9 cellular contexts compared by ENCODE assay signal in genomic region chr16:30053376-30054015, GRCh38. TPM values are rescaled to one million over a fixed set of nuclear protein-coding genes. Genes with fewer than 3 reads are reported as not detected.
DNase-seq lines count a peak whose midpoint lies in the region; ATAC-seq and TF ChIP-seq lines count a peak whose summit lies in the region.
"Had no signal": no experiment of that assay in that cellular context is flagged by ENCODE, and none has a peak within 500 bp of the region (broad histone marks: within the 10 kb centered on the region; RNA-seq: fewer than 3 reads in every experiment).

No MANE protein-coding gene starts in this region.

- peaks cover 15% of the 10 kb centered on the region for H3K4me1 ChIP-seq in neural progenitor cell

- H2AFZ ChIP-seq in neural progenitor cell (replicated peaks) = peak overlapping the region; percentile 71

- H3K36me3 ChIP-seq in neural progenitor cell = no peaks in the 10 kb centered on the region

- TF ChIP-seq CTCF in 22Rv1 (IDR thresholded peaks at IDR 0.05) = no peak
- no peak for TF ChIP-seq CTCF in neural progenitor cell (IDR thresholded peaks at IDR 0.05)

- no peaks in the 10 kb centered on the region for H3K9me3 Mint-ChIP-seq in neural progenitor cell

- peaks cover 9% of the 10 kb centered on the region for H3K27me3 Mint-ChIP-seq in neural progenitor cell (ENCODE audit: insufficient read depth, low read depth)

- H3K9ac ChIP-seq in neural progenitor cell = peak overlapping the region; percentile 7

- peak overlapping the region; percentile 89 for H3K4me2 ChIP-seq in neural progenitor cell

- peak; percentile 6 for ATAC-seq in GM18909 (IDR thresholded peaks at IDR 0.05; ENCODE audit: poor library complexity, unreplicated experiment)

- peak overlapping the region; percentile 66 for H3K27ac Mint-ChIP-seq in neural progenitor cell

- peaks cover 3% of the 10 kb centered on the region for H3K36me3 Mint-ChIP-seq in neural progenitor cell

- peaks cover 43% of the 10 kb centered on the region for H3F3A ChIP-seq in neural progenitor cell (ENCODE audit: low read depth)

- peak overlapping the region; percentile 72 for H3K4me3 ChIP-seq in neural progenitor cell

- H3K9me3 ChIP-seq in neural progenitor cell (ENCODE audit: low read depth) = no peaks in the 10 kb centered on the region

- no peaks in the 10 kb centered on the region for H3K27me3 ChIP-seq in neural progenitor cell

- H3K4me1 Mint-ChIP-seq in neural progenitor cell = peaks cover 40% of the 10 kb centered on the region

- DNase-seq in RPMI7951 (ENCODE audit: low read depth) = peak; percentile 88
- DNase-seq in epithelial cell of prostate (ENCODE audit: low read depth, low spot score) = no peak
- no peak for DNase-seq in neural progenitor cell (ENCODE audit: low spot score)
- DNase-seq in NCI-H82 treated with DMSO at 0.1 percent for 48 hours (lab: John Stamatoyannopoulos, UW; ENCODE audit: unreplicated experiment) = no peak
- no peak for DNase-seq in RPMI8226
- no peak for DNase-seq in NCI-H345 treated with DMSO at 0.1 percent for 48 hours (lab: John Stamatoyannopoulos, UW; ENCODE audit: unreplicated experiment)

- no peaks in the 10 kb centered on the region for H3K79me2 ChIP-seq in neural progenitor cell (ENCODE audit: low read depth)

- H3K27ac ChIP-seq in 22Rv1 (peak overlapping the region; percentile 71), epithelial cell of prostate (peak overlapping the region; percentile 21), neural progenitor cell (no peak overlapping the region)

- H4K20me1 ChIP-seq in neural progenitor cell (ENCODE audit: low read depth) = no peaks in the 10 kb centered on the region

- peak overlapping the region; percentile 88 for H3K4me3 Mint-ChIP-seq in neural progenitor cell

RNA-seq across cellular contexts. Expression of gene ALDOA, which starts 12.1 kb away (rescaled TPM):
- total RNA-seq in RPMI7951 (2014; rRNA removed; shearing (Covaris generic)) = 1,895 and 1,949 TPM in 2 replicates
- total RNA-seq in neural progenitor cell (ENCODE audit: low replicate concordance) = 469 and 981 TPM in 2 replicates

RNA-seq across cellular contexts. Expression of gene PPP4C, which starts 22.3 kb away (rescaled TPM):
- total RNA-seq in RPMI7951 (2014; rRNA removed; shearing (Covaris generic)) = 101 and 136 TPM in 2 replicates
- 93.3 and 166 TPM in 2 replicates for total RNA-seq in neural progenitor cell (ENCODE audit: low replicate concordance)

RNA-seq across cellular contexts. Expression of gene TLCD3B, which starts 22.4 kb away (rescaled TPM):
- 0.12 and 0.49 TPM in 2 replicates for total RNA-seq in RPMI7951 (2014; rRNA removed; shearing (Covaris generic))
- 2.4 and 9.0 TPM in 2 replicates for total RNA-seq in neural progenitor cell (ENCODE audit: low replicate concordance)
- total RNA-seq: lung microvascular endothelial cell had no signal

RNA-seq across cellular contexts. Expression of gene C16orf92, which starts 30.5 kb away (rescaled TPM):
- total RNA-seq in RPMI7951 (2014; rRNA removed; shearing (Covaris generic)) = not detected in 2 replicates
- total RNA-seq in neural progenitor cell (ENCODE audit: low replicate concordance) = not detected in 2 replicates
- total RNA-seq: lung microvascular endothelial cell had no signal

RNA-seq across cellular contexts. Expression of gene TBX6, which starts 38.2 kb away (rescaled TPM):
- 0.10 and 0.48 TPM in 2 replicates for total RNA-seq in RPMI7951 (2014; rRNA removed; shearing (Covaris generic))
- total RNA-seq in neural progenitor cell (ENCODE audit: low replicate concordance) = 0.39 and 2.8 TPM in 2 replicates
